In the genomic region with DNA sequence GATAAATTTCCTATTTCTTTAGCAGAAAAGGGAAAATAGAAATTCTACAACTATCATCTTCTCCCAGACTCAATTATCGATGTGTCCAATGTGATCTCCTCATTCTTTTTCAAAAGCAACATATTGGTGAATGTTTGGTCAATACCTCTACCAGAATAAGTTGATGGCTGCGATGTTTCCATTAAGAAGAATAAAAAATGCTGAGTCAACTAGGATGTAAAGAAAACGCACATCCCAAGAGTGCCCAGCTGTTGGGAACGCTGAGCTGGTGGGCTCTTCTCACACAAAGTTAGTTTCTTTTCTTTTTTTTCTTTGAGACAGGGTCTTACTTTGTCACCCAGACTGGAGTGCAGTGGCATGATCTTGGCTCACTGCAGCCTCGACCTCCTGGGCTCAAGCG, we compare ENCODE assay signal across 8 cellular contexts.
"Had no signal": no experiment of that assay in that cellular context is flagged by ENCODE, and none has a peak within 500 bp of the region (broad histone marks: within the 10 kb centered on the region; RNA-seq: fewer than 3 reads in every experiment).

No MANE protein-coding gene starts in this region.

- H2AFZ ChIP-seq: GM23248 had no signal

- H3K9ac ChIP-seq: GM23248, KMS-11 had no signal

- H3K4me2 ChIP-seq: KMS-11 had no signal

- H3K4me3 ChIP-seq: GM23248 had no signal

- DNase-seq: GM23248, GOT3, H9, HCEC 1CT, KBM-7 had no signal

- FAIRE-seq: H54, HTR-8/SVneo had no signal

- H3K27ac ChIP-seq: GM23248, KMS-11 had no signal
